ENCODE assay signal across 10 cellular contexts in the genomic region with DNA sequence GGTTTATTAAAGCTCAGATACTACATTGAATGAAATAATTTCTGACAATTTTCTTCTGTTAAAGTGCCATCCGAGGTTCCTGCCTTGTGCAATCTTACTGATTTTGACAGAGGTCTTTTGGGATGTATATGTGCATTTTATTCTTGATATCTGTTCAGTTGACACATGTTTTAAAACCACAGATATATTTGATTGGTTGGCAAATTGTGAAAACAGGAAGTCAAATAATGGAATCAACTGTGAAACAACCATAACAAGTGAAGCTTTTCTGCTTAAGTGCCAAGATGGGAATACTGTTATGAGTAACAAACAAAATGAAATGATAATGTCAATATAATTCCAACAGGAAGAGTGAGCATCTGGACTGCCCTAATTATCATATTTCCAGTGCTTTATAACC.
A peak's percentile ranks its signal among the peaks of the same experiment; 100 is the strongest.
DNase-seq lines count a peak whose midpoint lies in the region; ATAC-seq, FAIRE-seq and TF ChIP-seq lines count a peak whose summit lies in the region.
"Had no signal": no experiment of that assay in that cellular context is flagged by ENCODE, and none has a peak within 500 bp of the region (broad histone marks: within the 10 kb centered on the region; RNA-seq: fewer than 3 reads in every experiment).

No MANE protein-coding gene starts in this region.

- no peak overlapping the region for H2AK9ac ChIP-seq in IMR-90 (replicated peaks; ENCODE audit: low read depth, low read length, poor library complexity)

- ATAC-seq in IMR-90 (ENCODE audit: low read depth), result no peak
- ATAC-seq in GM21381 (IDR thresholded peaks at IDR 0.05; ENCODE audit: unreplicated experiment), result no peak

- H2AFZ ChIP-seq in IMR-90 (replicated peaks; ENCODE audit: low read length, poor library complexity), result no peak overlapping the region
- no peak overlapping the region; the same call in 1 of the 2 replicates for H2AFZ ChIP-seq in OCI-LY3 (ENCODE audit: low read depth, low read length)
- no peak overlapping the region for H2AFZ ChIP-seq in astrocyte (ENCODE audit: low read depth, low read length)

- H3K4me3 ChIP-seq in IMR-90 (ENCODE audit: insufficient read depth, low read depth, low read length) (no peak overlapping the region), OCI-LY3 (ENCODE audit: low read length) (peak overlapping the region; percentile 69), astrocyte (ENCODE audit: insufficient read depth, low read depth, low read length) (no peak overlapping the region), skeletal muscle tissue (ENCODE audit: low read length in 3 of 3) (no peak overlapping the region)

- H3K36me3 ChIP-seq in IMR-90 (ENCODE audit: control insufficient read depth, insufficient read depth, low read length) (no peaks in the 10 kb centered on the region), OCI-LY3 (replicated peaks; ENCODE audit: low read depth, low read length) (no peaks in the 10 kb centered on the region), astrocyte (ENCODE audit: insufficient read depth, low read length) (no peaks in the 10 kb centered on the region), skeletal muscle tissue (ENCODE audit: control insufficient read depth in 3 of 3, insufficient read depth in 3 of 3, low read length in 3 of 3) (no peaks in the 10 kb centered on the region)

- H3K27me3 Mint-ChIP-seq in astrocyte (ENCODE audit: low read depth, unreplicated experiment), result no peaks in the 10 kb centered on the region

- no peak for TF ChIP-seq CTCF in IMR-90 (conservative IDR thresholded peaks at IDR 0.05; ENCODE audit: low read depth, low read length)
- TF ChIP-seq CTCF in OCI-LY3 (IDR thresholded peaks at IDR 0.05; ENCODE audit: low read depth, low read length), result no peak
- no peak for TF ChIP-seq CTCF in astrocyte (IDR thresholded peaks at IDR 0.05; ENCODE audit: insufficient read depth, low read depth, low read length)

- POLR2A ChIA-PET in IMR-90 (lab: Charles Lee; ENCODE audit: unreplicated experiment), result no interaction called here

- no peak overlapping the region for H3K18ac ChIP-seq in IMR-90 (ENCODE audit: low read depth, low read length)

- no peak for TF ChIP-seq RAD21 in IMR-90 (IDR thresholded peaks at IDR 0.05; ENCODE audit: low read length)

- no peak overlapping the region for H3K27ac Mint-ChIP-seq in astrocyte (ENCODE audit: unreplicated experiment)

- no peak overlapping the region for H3K4me3 Mint-ChIP-seq in astrocyte (ENCODE audit: unreplicated experiment)

- no peak overlapping the region for H2BK15ac ChIP-seq in IMR-90 (ENCODE audit: low read depth, low read length)

- in situ Hi-C loops in IMR-90 (cut with MboI; ENCODE audit: low sequenced_read_pairs), result no loop called here

- H4K20me1 ChIP-seq in IMR-90 (ENCODE audit: insufficient read depth, low read length) (no peaks in the 10 kb centered on the region), OCI-LY3 (ENCODE audit: insufficient read depth, low read length) (no peaks in the 10 kb centered on the region), astrocyte (ENCODE audit: insufficient read depth, low read length) (no peaks in the 10 kb centered on the region)

- H3K79me2 ChIP-seq in OCI-LY3 (ENCODE audit: low read length) (no peaks in the 10 kb centered on the region), astrocyte (ENCODE audit: insufficient read depth, low read length) (no peaks in the 10 kb centered on the region)

- H2AK5ac ChIP-seq in IMR-90 (ENCODE audit: low read depth, low read length), result no peak overlapping the region

- H3K36me3 Mint-ChIP-seq in astrocyte (ENCODE audit: low read depth, unreplicated experiment), result no peaks in the 10 kb centered on the region

- no peak overlapping the region for H3K23ac ChIP-seq in IMR-90 (ENCODE audit: low read depth, low read length)

- no TSS peak for BruUV-seq in IMR-90 (replicated peaks; lab: Mats Ljungman, UMichigan)

- H4K5ac ChIP-seq in IMR-90 (ENCODE audit: low read depth, low read length), result no peak overlapping the region

- H3K27me3 ChIP-seq in IMR-90 (ENCODE audit: control insufficient read depth, insufficient read depth, low read length), result no peaks in the 10 kb centered on the region
- H3K27me3 ChIP-seq in OCI-LY3 (ENCODE audit: low read depth, low read length), result no peaks in the 10 kb centered on the region
- H3K27me3 ChIP-seq in astrocyte (ENCODE audit: insufficient read depth, low read length), result no peaks in the 10 kb centered on the region
- H3K27me3 ChIP-seq in skeletal muscle tissue (ENCODE audit: control insufficient read depth in 3 of 3, insufficient read depth in 3 of 3, low read length in 3 of 3), result no peaks in the 10 kb centered on the region

- no peak overlapping the region for H3K4ac ChIP-seq in IMR-90 (ENCODE audit: low read depth, low read length)

- H2BK5ac ChIP-seq in IMR-90 (ENCODE audit: low read depth, low read length, poor library complexity, severe bottlenecking), result no peak overlapping the region

- peaks cover 3% of the 10 kb centered on the region; the same call in 1 of the 2 replicates for H3K9me1 ChIP-seq in IMR-90 (ENCODE audit: insufficient read depth, low read length)

- no peak overlapping the region for H3K4me2 ChIP-seq in IMR-90 (ENCODE audit: low read depth, low read length)
- peak overlapping the region; percentile 96 for H3K4me2 ChIP-seq in OCI-LY3 (ENCODE audit: low read length)
- peak overlapping the region; percentile 73 for H3K4me2 ChIP-seq in astrocyte (ENCODE audit: low read length)

- H3K9ac ChIP-seq in IMR-90 (ENCODE audit: low read depth, low read length) (no peak overlapping the region), OCI-LY3 (ENCODE audit: low read length) (peak overlapping the region; percentile 68), astrocyte (ENCODE audit: low read length) (no peak overlapping the region), skeletal muscle tissue (ENCODE audit: low read depth in 1 of 3, low read length in 3 of 3) (no peak overlapping the region)

- H3K27ac ChIP-seq in IMR-90 (ENCODE audit: insufficient read depth, low read length) (no peak overlapping the region), OCI-LY3 (ENCODE audit: low read length) (peak overlapping the region; percentile 97), astrocyte (ENCODE audit: low read depth, low read length) (peak overlapping the region; percentile 35), skeletal muscle tissue (ENCODE audit: low read depth, low read length) (peak overlapping the region; percentile 1)

- intact Hi-C loops in IMR-90 (cut with micrococcal nuclease), result no loop called here

- TF ChIP-seq POLR2A in IMR-90 (IDR thresholded peaks at IDR 0.05; ENCODE audit: low read depth, low read length), result no peak

- H3K4me1 Mint-ChIP-seq in astrocyte (ENCODE audit: low read depth, unreplicated experiment), result peaks cover 21% of the 10 kb centered on the region

- H3K56ac ChIP-seq in IMR-90 (ENCODE audit: extremely low read depth, insufficient read depth, low read length), result no peak overlapping the region

- 0 out of 2 replicates have a peak overlapping the region, but pooled peaks have one; percentile 33 for H3K14ac ChIP-seq in IMR-90 (replicated peaks; ENCODE audit: low read depth, low read length)

- H4K8ac ChIP-seq in IMR-90 (ENCODE audit: low read depth in 2 of 2, low read length in 2 of 2), result no peak overlapping the region

- H3K4me1 ChIP-seq in IMR-90 (ENCODE audit: control insufficient read depth, insufficient read depth, low read length) (peaks cover 2% of the 10 kb centered on the region), OCI-LY3 (ENCODE audit: low read length) (peaks cover 66% of the 10 kb centered on the region), astrocyte (ENCODE audit: insufficient read depth, low read length) (peaks cover 19% of the 10 kb centered on the region), skeletal muscle tissue (ENCODE audit: control insufficient read depth in 3 of 3, insufficient read depth in 3 of 3, low read length in 3 of 3) (no peaks in the 10 kb centered on the region)

- H3K9me3 Mint-ChIP-seq in astrocyte (ENCODE audit: unreplicated experiment), result no peaks in the 10 kb centered on the region

- no peak for DNase-seq in IMR-90
- DNase-seq in astrocyte (ENCODE audit: low read depth), result no peak
- DNase-seq in D341Med (ENCODE audit: low spot score), result no peak
- DNase-seq in activated gamma-delta T cell (lab: John Stamatoyannopoulos, UW), result no peak
- DNase-seq: central memory CD4-positive, alpha-beta T cell; mesenchymal stem cell; NCI-H774 had no signal

- WGBS in IMR-90 (ENCODE audit: extremely low coverage in 2 of 2, insufficient read length in 1 of 2), 2 experiments, result no CpG with 5 or more reads among the region's 1 CpG

- CTCF ChIA-PET in IMR-90 (lab: Yijun Ruan, JAX), result no interaction called here

- H4K91ac ChIP-seq in IMR-90 (ENCODE audit: insufficient read depth, low read depth, low read length), result no peak overlapping the region

- no peak overlapping the region for H2BK120ac ChIP-seq in IMR-90 (ENCODE audit: low read depth, low read length)

- H2BK20ac ChIP-seq in IMR-90 (ENCODE audit: low read depth, low read length), result no peak overlapping the region

- no peaks in the 10 kb centered on the region for H3K79me1 ChIP-seq in IMR-90 (ENCODE audit: low read depth in 1 of 2, low read length in 2 of 2)

- dilution Hi-C loops in IMR-90 (cut with HindIII; ENCODE audit: low sequenced_read_pairs, unreplicated experiment), result no loop called here

- H3K9me3 ChIP-seq in IMR-90 (ENCODE audit: control insufficient read depth, insufficient read depth, low read length), result no peaks in the 10 kb centered on the region
- H3K9me3 ChIP-seq in OCI-LY3 (ENCODE audit: insufficient read depth, low read length), result no peaks in the 10 kb centered on the region
- H3K9me3 ChIP-seq in astrocyte (ENCODE audit: insufficient read depth, low read depth, low read length), result no peaks in the 10 kb centered on the region
- H3K9me3 ChIP-seq in skeletal muscle tissue (ENCODE audit: control insufficient read depth in 3 of 3, low read length in 3 of 3), result no peaks in the 10 kb centered on the region

- no peak for FAIRE-seq in astrocyte (lab: Jason Lieb, UNC)

TF ChIP-seq in IMR-90, 13 proteins besides CTCF, POLR2A, EP300 and RAD21 (continues in another document):
- TF ChIP-seq SMC3 (IDR thresholded peaks at IDR 0.05; ENCODE audit: low read depth, low read length) (no peak), NFE2L2 (IDR thresholded peaks at IDR 0.05; ENCODE audit: low read depth, low read length) (no peak), BHLHE40 (IDR thresholded peaks at IDR 0.05; ENCODE audit: low read depth, low read length) (no peak), RCOR1 (IDR thresholded peaks at IDR 0.05; ENCODE audit: insufficient replicate concordance, low read length) (no peak), MAFK (IDR thresholded peaks at IDR 0.05; ENCODE audit: low read depth, low read length) (no peak), CHD1 (IDR thresholded peaks at IDR 0.05; ENCODE audit: low read depth, low read length) (no peak)
- TF ChIP-seq, protein P1, sequence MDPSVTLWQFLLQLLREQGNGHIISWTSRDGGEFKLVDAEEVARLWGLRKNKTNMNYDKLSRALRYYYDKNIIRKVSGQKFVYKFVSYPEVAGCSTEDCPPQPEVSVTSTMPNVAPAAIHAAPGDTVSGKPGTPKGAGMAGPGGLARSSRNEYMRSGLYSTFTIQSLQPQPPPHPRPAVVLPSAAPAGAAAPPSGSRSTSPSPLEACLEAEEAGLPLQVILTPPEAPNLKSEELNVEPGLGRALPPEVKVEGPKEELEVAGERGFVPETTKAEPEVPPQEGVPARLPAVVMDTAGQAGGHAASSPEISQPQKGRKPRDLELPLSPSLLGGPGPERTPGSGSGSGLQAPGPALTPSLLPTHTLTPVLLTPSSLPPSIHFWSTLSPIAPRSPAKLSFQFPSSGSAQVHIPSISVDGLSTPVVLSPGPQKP (IDR thresholded peaks at IDR 0.05; ENCODE audit: borderline replicate concordance, low read depth, low read length), result no peak
